In the genomic region with DNA sequence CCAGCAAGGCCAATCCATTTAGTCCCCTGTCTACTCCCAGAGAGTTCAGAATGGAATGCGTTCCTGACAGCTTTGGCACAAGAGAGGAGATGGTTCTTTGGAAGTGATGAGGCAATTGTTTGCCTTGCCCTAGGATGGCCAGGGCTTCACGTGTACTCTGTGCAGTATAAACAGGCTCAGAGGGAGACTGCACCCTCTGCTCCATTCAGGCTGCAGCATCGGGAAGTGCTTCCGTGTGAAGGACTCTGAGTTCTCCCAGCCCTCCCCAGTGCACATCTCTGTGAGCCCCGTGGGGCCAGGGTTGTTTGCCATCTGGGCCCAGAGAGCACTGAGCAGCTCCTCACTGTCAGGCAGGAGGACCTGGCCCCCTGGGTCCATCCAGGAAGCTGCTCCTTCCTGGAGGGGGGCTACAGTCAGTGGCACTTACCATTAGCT, we compare ENCODE assay signal across 1 cellular context.
TF ChIP-seq lines count a peak whose summit lies in the region.

No MANE protein-coding gene starts in this region.

TF ChIP-seq in HepG2, 621 proteins besides CTCF, POLR2A, EP300 and RAD21 (continued from another document and continues in another):
- TF ChIP-seq, protein P1, sequence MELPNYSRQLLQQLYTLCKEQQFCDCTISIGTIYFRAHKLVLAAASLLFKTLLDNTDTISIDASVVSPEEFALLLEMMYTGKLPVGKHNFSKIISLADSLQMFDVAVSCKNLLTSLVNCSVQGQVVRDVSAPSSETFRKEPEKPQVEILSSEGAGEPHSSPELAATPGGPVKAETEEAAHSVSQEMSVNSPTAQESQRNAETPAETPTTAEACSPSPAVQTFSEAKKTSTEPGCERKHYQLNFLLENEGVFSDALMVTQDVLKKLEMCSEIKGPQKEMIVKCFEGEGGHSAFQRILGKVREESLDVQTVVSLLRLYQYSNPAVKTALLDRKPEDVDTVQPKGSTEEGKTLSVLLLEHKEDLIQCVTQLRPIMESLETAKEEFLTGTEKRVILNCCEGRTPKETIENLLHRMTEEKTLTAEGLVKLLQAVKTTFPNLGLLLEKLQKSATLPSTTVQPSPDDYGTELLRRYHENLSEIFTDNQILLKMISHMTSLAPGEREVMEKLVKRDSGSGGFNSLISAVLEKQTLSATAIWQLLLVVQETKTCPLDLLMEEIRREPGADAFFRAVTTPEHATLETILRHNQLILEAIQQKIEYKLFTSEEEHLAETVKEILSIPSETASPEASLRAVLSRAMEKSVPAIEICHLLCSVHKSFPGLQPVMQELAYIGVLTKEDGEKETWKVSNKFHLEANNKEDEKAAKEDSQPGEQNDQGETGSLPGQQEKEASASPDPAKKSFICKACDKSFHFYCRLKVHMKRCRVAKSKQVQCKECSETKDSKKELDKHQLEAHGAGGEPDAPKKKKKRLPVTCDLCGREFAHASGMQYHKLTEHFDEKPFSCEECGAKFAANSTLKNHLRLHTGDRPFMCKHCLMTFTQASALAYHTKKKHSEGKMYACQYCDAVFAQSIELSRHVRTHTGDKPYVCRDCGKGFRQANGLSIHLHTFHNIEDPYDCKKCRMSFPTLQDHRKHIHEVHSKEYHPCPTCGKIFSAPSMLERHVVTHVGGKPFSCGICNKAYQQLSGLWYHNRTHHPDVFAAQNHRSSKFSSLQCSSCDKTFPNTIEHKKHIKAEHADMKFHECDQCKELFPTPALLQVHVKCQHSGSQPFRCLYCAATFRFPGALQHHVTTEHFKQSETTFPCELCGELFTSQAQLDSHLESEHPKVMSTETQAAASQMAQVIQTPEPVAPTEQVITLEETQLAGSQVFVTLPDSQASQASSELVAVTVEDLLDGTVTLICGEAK (IDR thresholded peaks at IDR 0.05): no peak
- TF ChIP-seq, protein P1 (CRISPR knock-in tag; IDR thresholded peaks at IDR 0.05): peak; percentile 56; the same call in 1 of the 2 replicates
- TF ChIP-seq ZNF383 (CRISPR knock-in tag; IDR thresholded peaks at IDR 0.05; ENCODE audit: borderline replicate concordance) (no peak), ZNF160 (CRISPR knock-in tag; IDR thresholded peaks at IDR 0.05) (no peak), JARID2 (CRISPR knock-in tag; IDR thresholded peaks at IDR 0.05; ENCODE audit: insufficient replicate concordance) (no peak), GATA4 (IDR thresholded peaks at IDR 0.05; ENCODE audit: borderline replicate concordance, low read depth) (0 out of 2 replicates have a peak, but pooled peaks have one; percentile 24), RXRB (CRISPR knock-in tag; IDR thresholded peaks at IDR 0.05; ENCODE audit: borderline replicate concordance) (peak; percentile 89), SP5 (CRISPR knock-in tag; IDR thresholded peaks at IDR 0.05; ENCODE audit: borderline replicate concordance, low read depth) (no peak), ISL2 (CRISPR knock-in tag; IDR thresholded peaks at IDR 0.05) (peak; percentile 84), HIVEP1 (CRISPR knock-in tag; IDR thresholded peaks at IDR 0.05) (no peak; the same call in 1 of the 2 replicates), YY1 (IDR thresholded peaks at IDR 0.05; ENCODE audit: insufficient read depth, insufficient replicate concordance, low read depth, low read length) (peak; percentile 29), HNRNPH1 (optimal IDR thresholded peaks at IDR 0.05; ENCODE audit: low read depth, low read length) (no peak), ZSCAN30 (CRISPR knock-in tag; IDR thresholded peaks at IDR 0.05) (no peak), LCORL (IDR thresholded peaks at IDR 0.05) (no peak), LCORL (CRISPR knock-in tag; IDR thresholded peaks at IDR 0.05) (peak; percentile 97), NR3C1 (CRISPR knock-in tag; IDR thresholded peaks at IDR 0.05) (no peak), NFE2L1 (CRISPR knock-in tag; IDR thresholded peaks at IDR 0.05; ENCODE audit: borderline replicate concordance) (no peak), CCAR2 (optimal IDR thresholded peaks at IDR 0.05; ENCODE audit: low read depth, low read length) (peak; percentile 61), RNF2 (conservative IDR thresholded peaks at IDR 0.05; ENCODE audit: low read depth) (no peak), SRSF4 (IDR thresholded peaks at IDR 0.05; ENCODE audit: low read depth, low read length, poor library complexity, severe bottlenecking) (no peak), ZFP90 (CRISPR knock-in tag; IDR thresholded peaks at IDR 0.05; ENCODE audit: borderline replicate concordance) (peak; percentile 78), GATAD1 (CRISPR knock-in tag; IDR thresholded peaks at IDR 0.05) (peak; percentile 72), ZNF274 (CRISPR knock-in tag; IDR thresholded peaks at IDR 0.05) (no peak), YEATS4 (CRISPR knock-in tag; IDR thresholded peaks at IDR 0.05; ENCODE audit: borderline replicate concordance) (peak; percentile 69; the same call in 1 of the 2 replicates), ZSCAN12 (CRISPR knock-in tag; IDR thresholded peaks at IDR 0.05) (no peak; the same call in 1 of the 2 replicates), ATM (IDR thresholded peaks at IDR 0.05; ENCODE audit: borderline replicate concordance) (no peak), ZNF703 (CRISPR knock-in tag; IDR thresholded peaks at IDR 0.05; ENCODE audit: borderline replicate concordance) (no peak), ZNF235 (CRISPR knock-in tag; IDR thresholded peaks at IDR 0.05; ENCODE audit: borderline replicate concordance) (no peak), CBFB (CRISPR knock-in tag; IDR thresholded peaks at IDR 0.05) (0 out of 2 replicates have a peak, but pooled peaks have one; percentile 41), SP2 (CRISPR knock-in tag; IDR thresholded peaks at IDR 0.05) (no peak), ZNF7 (CRISPR knock-in tag; IDR thresholded peaks at IDR 0.05) (no peak), ZNF660 (CRISPR knock-in tag; IDR thresholded peaks at IDR 0.05; ENCODE audit: borderline replicate concordance, low read depth) (no peak), ZNF75D (CRISPR knock-in tag; IDR thresholded peaks at IDR 0.05; ENCODE audit: borderline replicate concordance) (no peak)
- TF ChIP-seq, protein P2, sequence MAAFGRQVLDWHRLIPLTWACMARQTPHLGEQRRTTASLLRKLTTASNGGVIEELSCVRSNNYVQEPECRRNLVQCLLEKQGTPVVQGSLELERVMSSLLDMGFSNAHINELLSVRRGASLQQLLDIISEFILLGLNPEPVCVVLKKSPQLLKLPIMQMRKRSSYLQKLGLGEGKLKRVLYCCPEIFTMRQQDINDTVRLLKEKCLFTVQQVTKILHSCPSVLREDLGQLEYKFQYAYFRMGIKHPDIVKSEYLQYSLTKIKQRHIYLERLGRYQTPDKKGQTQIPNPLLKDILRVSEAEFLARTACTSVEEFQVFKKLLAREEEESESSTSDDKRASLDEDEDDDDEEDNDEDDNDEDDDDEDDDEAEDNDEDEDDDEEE (CRISPR knock-in tag; IDR thresholded peaks at IDR 0.05): no peak
- TF ChIP-seq, protein P3, sequence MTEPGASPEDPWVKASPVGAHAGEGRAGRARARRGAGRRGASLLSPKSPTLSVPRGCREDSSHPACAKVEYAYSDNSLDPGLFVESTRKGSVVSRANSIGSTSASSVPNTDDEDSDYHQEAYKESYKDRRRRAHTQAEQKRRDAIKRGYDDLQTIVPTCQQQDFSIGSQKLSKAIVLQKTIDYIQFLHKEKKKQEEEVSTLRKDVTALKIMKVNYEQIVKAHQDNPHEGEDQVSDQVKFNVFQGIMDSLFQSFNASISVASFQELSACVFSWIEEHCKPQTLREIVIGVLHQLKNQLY (CRISPR knock-in tag; IDR thresholded peaks at IDR 0.05): peak; percentile 98
- TF ChIP-seq, protein P4, sequence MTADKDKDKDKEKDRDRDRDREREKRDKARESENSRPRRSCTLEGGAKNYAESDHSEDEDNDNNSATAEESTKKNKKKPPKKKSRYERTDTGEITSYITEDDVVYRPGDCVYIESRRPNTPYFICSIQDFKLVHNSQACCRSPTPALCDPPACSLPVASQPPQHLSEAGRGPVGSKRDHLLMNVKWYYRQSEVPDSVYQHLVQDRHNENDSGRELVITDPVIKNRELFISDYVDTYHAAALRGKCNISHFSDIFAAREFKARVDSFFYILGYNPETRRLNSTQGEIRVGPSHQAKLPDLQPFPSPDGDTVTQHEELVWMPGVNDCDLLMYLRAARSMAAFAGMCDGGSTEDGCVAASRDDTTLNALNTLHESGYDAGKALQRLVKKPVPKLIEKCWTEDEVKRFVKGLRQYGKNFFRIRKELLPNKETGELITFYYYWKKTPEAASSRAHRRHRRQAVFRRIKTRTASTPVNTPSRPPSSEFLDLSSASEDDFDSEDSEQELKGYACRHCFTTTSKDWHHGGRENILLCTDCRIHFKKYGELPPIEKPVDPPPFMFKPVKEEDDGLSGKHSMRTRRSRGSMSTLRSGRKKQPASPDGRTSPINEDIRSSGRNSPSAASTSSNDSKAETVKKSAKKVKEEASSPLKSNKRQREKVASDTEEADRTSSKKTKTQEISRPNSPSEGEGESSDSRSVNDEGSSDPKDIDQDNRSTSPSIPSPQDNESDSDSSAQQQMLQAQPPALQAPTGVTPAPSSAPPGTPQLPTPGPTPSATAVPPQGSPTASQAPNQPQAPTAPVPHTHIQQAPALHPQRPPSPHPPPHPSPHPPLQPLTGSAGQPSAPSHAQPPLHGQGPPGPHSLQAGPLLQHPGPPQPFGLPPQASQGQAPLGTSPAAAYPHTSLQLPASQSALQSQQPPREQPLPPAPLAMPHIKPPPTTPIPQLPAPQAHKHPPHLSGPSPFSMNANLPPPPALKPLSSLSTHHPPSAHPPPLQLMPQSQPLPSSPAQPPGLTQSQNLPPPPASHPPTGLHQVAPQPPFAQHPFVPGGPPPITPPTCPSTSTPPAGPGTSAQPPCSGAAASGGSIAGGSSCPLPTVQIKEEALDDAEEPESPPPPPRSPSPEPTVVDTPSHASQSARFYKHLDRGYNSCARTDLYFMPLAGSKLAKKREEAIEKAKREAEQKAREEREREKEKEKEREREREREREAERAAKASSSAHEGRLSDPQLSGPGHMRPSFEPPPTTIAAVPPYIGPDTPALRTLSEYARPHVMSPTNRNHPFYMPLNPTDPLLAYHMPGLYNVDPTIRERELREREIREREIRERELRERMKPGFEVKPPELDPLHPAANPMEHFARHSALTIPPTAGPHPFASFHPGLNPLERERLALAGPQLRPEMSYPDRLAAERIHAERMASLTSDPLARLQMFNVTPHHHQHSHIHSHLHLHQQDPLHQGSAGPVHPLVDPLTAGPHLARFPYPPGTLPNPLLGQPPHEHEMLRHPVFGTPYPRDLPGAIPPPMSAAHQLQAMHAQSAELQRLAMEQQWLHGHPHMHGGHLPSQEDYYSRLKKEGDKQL (CRISPR knock-in tag; IDR thresholded peaks at IDR 0.05; ENCODE audit: low read depth): peak; percentile 46; the same call in 1 of the 2 replicates
- TF ChIP-seq, protein P5, sequence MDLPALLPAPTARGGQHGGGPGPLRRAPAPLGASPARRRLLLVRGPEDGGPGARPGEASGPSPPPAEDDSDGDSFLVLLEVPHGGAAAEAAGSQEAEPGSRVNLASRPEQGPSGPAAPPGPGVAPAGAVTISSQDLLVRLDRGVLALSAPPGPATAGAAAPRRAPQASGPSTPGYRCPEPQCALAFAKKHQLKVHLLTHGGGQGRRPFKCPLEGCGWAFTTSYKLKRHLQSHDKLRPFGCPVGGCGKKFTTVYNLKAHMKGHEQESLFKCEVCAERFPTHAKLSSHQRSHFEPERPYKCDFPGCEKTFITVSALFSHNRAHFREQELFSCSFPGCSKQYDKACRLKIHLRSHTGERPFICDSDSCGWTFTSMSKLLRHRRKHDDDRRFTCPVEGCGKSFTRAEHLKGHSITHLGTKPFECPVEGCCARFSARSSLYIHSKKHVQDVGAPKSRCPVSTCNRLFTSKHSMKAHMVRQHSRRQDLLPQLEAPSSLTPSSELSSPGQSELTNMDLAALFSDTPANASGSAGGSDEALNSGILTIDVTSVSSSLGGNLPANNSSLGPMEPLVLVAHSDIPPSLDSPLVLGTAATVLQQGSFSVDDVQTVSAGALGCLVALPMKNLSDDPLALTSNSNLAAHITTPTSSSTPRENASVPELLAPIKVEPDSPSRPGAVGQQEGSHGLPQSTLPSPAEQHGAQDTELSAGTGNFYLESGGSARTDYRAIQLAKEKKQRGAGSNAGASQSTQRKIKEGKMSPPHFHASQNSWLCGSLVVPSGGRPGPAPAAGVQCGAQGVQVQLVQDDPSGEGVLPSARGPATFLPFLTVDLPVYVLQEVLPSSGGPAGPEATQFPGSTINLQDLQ (CRISPR knock-in tag; IDR thresholded peaks at IDR 0.05): no peak
